32 cellular contexts compared by ENCODE assay signal in genomic region chr10:7707858-7708622, GRCh38. TPM values are rescaled to one million over a fixed set of nuclear protein-coding genes. Genes with fewer than 3 reads are reported as not detected.
"Had no signal": no experiment of that assay in that cellular context is flagged by ENCODE, and none has a peak within 500 bp of the region (broad histone marks: within the 10 kb centered on the region; RNA-seq: fewer than 3 reads in every experiment).

No MANE protein-coding gene starts in this region.

- H3K27ac ChIP-seq: brain microvascular endothelial cell, esophagus muscularis mucosa, foreskin keratinocyte, gastrocnemius medialis, heart left ventricle had no signal

- H3K36me3 Mint-ChIP-seq: activated naive CD8-positive, alpha-beta T cell had no signal

- H3K27ac Mint-ChIP-seq: activated CD4-positive, alpha-beta memory T cell treated with anti-CD3 and anti-CD28 coated beads, Interleukin-2, amount 10 ng/mL, durations not matched to agents 7 days and 5 days; activated CD4-positive, alpha-beta T cell treated with anti-CD3 and anti-CD28 coated beads, Interleukin-2, amount 10 ng/mL, durations not matched to agents 7 days and 5 days; activated naive CD8-positive, alpha-beta T cell; activated T-helper 17 cell treated with anti-CD3 and anti-CD28 coated beads, Interleukin-2, amount 50 U/mL, for 72 hours; effector memory CD8-positive, alpha-beta T cell had no signal

- H3K27me3 ChIP-seq: brain microvascular endothelial cell, foreskin keratinocyte had no signal

- FAIRE-seq: astrocyte, colon had no signal

- H3K4me1 Mint-ChIP-seq: activated CD4-positive, alpha-beta memory T cell treated with anti-CD3 and anti-CD28 coated beads, Interleukin-2, amount 10 ng/mL, durations not matched to agents 7 days and 5 days; activated CD4-positive, alpha-beta T cell treated with anti-CD3 and anti-CD28 coated beads, Interleukin-2, amount 10 ng/mL, durations not matched to agents 7 days and 5 days; activated T-helper 17 cell treated with anti-CD3 and anti-CD28 coated beads, Interleukin-2, amount 50 U/mL, for 72 hours had no signal

- H3K4me3 ChIP-seq: esophagus muscularis mucosa, gastrocnemius medialis, heart left ventricle had no signal

- H3K36me3 ChIP-seq: brain microvascular endothelial cell, esophagus muscularis mucosa, gastrocnemius medialis, heart left ventricle had no signal

- H3K4me1 ChIP-seq: esophagus muscularis mucosa, foreskin keratinocyte, gastrocnemius medialis, heart left ventricle had no signal

- H3K4me3 Mint-ChIP-seq: activated CD4-positive, alpha-beta memory T cell treated with anti-CD3 and anti-CD28 coated beads, Interleukin-2, amount 10 ng/mL, durations not matched to agents 7 days and 5 days; activated CD4-positive, alpha-beta T cell treated with anti-CD3 and anti-CD28 coated beads, Interleukin-2, amount 10 ng/mL, durations not matched to agents 7 days and 5 days; activated naive CD8-positive, alpha-beta T cell; activated T-cell treated with anti-CD3 and anti-CD28 coated beads, Interleukin-2, amount 50 U/mL, for 4 hours; activated T-helper 17 cell treated with anti-CD3 and anti-CD28 coated beads, Interleukin-2, amount 50 U/mL, for 72 hours; effector memory CD8-positive, alpha-beta T cell had no signal

- H3K9me3 ChIP-seq: esophagus muscularis mucosa, gastrocnemius medialis, heart left ventricle had no signal

- DNase-seq: activated CD4-positive, alpha-beta memory T cell treated with anti-CD3 and anti-CD28 coated beads, Interleukin-2, amount 10 ng/mL, durations not matched to agents 7 days and 5 days; activated CD4-positive, alpha-beta T cell treated with anti-CD3 and anti-CD28 coated beads for 1 hour; activated CD4-positive, alpha-beta T cell treated with anti-CD3 and anti-CD28 coated beads for 4 hours; activated CD4-positive, alpha-beta T cell treated with anti-CD3 and anti-CD28 coated beads, Interleukin-2, amount 10 ng/mL, durations not matched to agents 7 days and 5 days; activated CD4-positive, alpha-beta T cell treated with anti-CD3 and anti-CD28 coated beads, Interleukin-2, amount 50 U/mL, for 4 hours; activated CD8-positive, alpha-beta memory T cell treated with anti-CD3 and anti-CD28 coated beads, Interleukin-2, amount 50 U/mL, for 48 hours; activated effector memory CD4-positive, alpha-beta T cell treated with Interleukin-2 at 50 U/mL for 16 hours; activated gamma-delta T cell treated with Interleukin-2 at 50 U/mL for 16 hours; activated naive CD4-positive, alpha-beta T cell treated with anti-CD3 and anti-CD28 coated beads, Interleukin-2, amount 50 U/mL, for 16 hours; activated naive CD4-positive, alpha-beta T cell treated with Interleukin-2 at 50 U/mL for 16 hours; activated T-cell treated with anti-CD3 and anti-CD28 coated beads for 4 hours; activated T-cell treated with anti-CD3 and anti-CD28 coated beads, Interleukin-2, amount 50 U/mL, for 4 hours; amniotic stem cell; anterior cingulate cortex; brain microvascular endothelial cell; caudate nucleus; cortex of kidney; dermis blood vessel endothelial cell; effector CD4-positive, alpha-beta T cell; effector memory CD8-positive, alpha-beta T cell; erythroblast; foreskin keratinocyte; gastrocnemius medialis; glutamatergic neuron; heart left ventricle; T-helper 2 cell had no signal

- ATAC-seq: activated T-cell treated with anti-CD3 and anti-CD28 coated beads, Interleukin-2, amount 50 U/mL, for 4 hours; activated T-helper 17 cell treated with anti-CD3 and anti-CD28 coated beads, Interleukin-2, amount 50 U/mL, for 72 hours; effector memory CD8-positive, alpha-beta T cell; foreskin keratinocyte; gastrocnemius medialis; heart left ventricle had no signal

- H3K9me3 Mint-ChIP-seq: activated CD4-positive, alpha-beta memory T cell treated with anti-CD3 and anti-CD28 coated beads, Interleukin-2, amount 10 ng/mL, durations not matched to agents 7 days and 5 days; activated CD4-positive, alpha-beta T cell treated with anti-CD3 and anti-CD28 coated beads, Interleukin-2, amount 10 ng/mL, durations not matched to agents 7 days and 5 days; activated T-cell treated with anti-CD3 and anti-CD28 coated beads, Interleukin-2, amount 50 U/mL, for 4 hours; activated T-helper 17 cell treated with anti-CD3 and anti-CD28 coated beads, Interleukin-2, amount 50 U/mL, for 72 hours; effector memory CD8-positive, alpha-beta T cell had no signal

RNA-seq across cellular contexts. Expression of gene ITIH2, which starts 4.9 kb away (rescaled TPM):
- total RNA-seq: activated CD4-positive, alpha-beta memory T cell treated with anti-CD3 and anti-CD28 coated beads, Interleukin-2, amount 10 ng/mL, durations not matched to agents 7 days and 5 days; activated CD4-positive, alpha-beta T cell treated with anti-CD3 and anti-CD28 coated beads, Interleukin-2, amount 10 ng/mL, durations not matched to agents 7 days and 5 days; activated T-helper 17 cell treated with anti-CD3 and anti-CD28 coated beads, Interleukin-2, amount 50 U/mL, for 72 hours; astrocyte; chondrocyte; dermis blood vessel endothelial cell; esophagus muscularis mucosa; foreskin keratinocyte; heart left ventricle had no signal
- polyA plus RNA-seq: foreskin keratinocyte, heart left ventricle had no signal

RNA-seq across cellular contexts. Expression of gene ITIH5, which starts 41.3 kb away (rescaled TPM):
- total RNA-seq: activated CD4-positive, alpha-beta memory T cell treated with anti-CD3 and anti-CD28 coated beads, Interleukin-2, amount 10 ng/mL, durations not matched to agents 7 days and 5 days; activated CD4-positive, alpha-beta T cell treated with anti-CD3 and anti-CD28 coated beads, Interleukin-2, amount 10 ng/mL, durations not matched to agents 7 days and 5 days; activated T-cell treated with anti-CD3 and anti-CD28 coated beads, Interleukin-2, amount 50 U/mL, for 4 hours; foreskin keratinocyte had no signal
- polyA plus RNA-seq: foreskin keratinocyte had no signal
